8 cellular contexts compared by ENCODE assay signal in the genomic region with DNA sequence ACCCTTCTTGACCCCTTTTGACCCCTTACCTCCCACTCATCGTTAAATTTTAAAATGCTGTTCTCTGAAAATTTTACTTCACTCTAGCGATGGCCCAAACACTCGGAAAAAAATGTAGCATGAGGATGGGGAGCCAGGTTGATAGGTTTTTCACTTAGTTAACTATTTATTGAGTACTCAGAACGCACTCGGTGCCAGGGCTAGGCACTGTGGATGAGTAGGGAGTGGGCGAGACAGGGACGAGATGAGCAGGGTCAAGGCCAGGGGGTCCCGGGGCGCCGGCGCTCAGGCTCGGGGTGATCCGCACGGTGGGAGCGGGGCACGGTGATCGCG. TPM values are rescaled to one million over a fixed set of nuclear protein-coding genes. Genes with fewer than 3 reads are reported as not detected.
DNase-seq lines count a peak whose midpoint lies in the region; ATAC-seq and TF ChIP-seq lines count a peak whose summit lies in the region.

No MANE protein-coding gene starts in this region.

- H3K4me3 ChIP-seq in AG04449 (ENCODE audit: low read depth, low read length) (peak overlapping the region; percentile 92), HFF-Myc (replicated peaks; ENCODE audit: low read depth, low read length) (peak overlapping the region; percentile 78), body of pancreas (peak overlapping the region; percentile 98 to 100), mononuclear cell (ENCODE audit: low read length) (peak overlapping the region; percentile 85)

- POLR2A ChIA-PET in AG04449 (lab: Yijun Ruan, JAX): interaction anchor here (0.9 to 2.7 kb wide), 4 partner anchors 12 to 118 kb away, joined by 4 to 13 read pairs (median 4); partner anchors contain the start of genes NAA60 and ZNF597

- DNase-seq in AG04449 (ENCODE audit: low read depth, low spot score) (no peak), HFF-Myc (ENCODE audit: extremely low read depth, low read depth) (no peak), body of pancreas (no peak), OCI-M2 (lab: John Stamatoyannopoulos, UW; ENCODE audit: unreplicated experiment) (no peak), HuH-7.5 (ENCODE audit: low spot score) (no peak), G401 (ENCODE audit: low spot score) (no peak)

- peaks cover 0 to 21% (median 0%) of the 10 kb centered on the region in 3 donors for H3K9me3 ChIP-seq in body of pancreas
- no peaks in the 10 kb centered on the region for H3K9me3 ChIP-seq in mononuclear cell (ENCODE audit: low read depth, low read length)

- TF ChIP-seq POLR2A in body of pancreas (IDR thresholded peaks at IDR 0.05): no peak

- H3K36me3 ChIP-seq in body of pancreas (replicated peaks in 1 of 2; ENCODE audit: insufficient read depth in 1 of 2, low read depth in 2 of 2): peaks cover 14% of the 10 kb centered on the region in 2 donors

- WGBS in body of pancreas, 2 donors: 0% methylated on average over 8 to 18 of the region's 18 CpGs

- H3K4me1 ChIP-seq in body of pancreas (peaks cover 20% of the 10 kb centered on the region), mononuclear cell (ENCODE audit: insufficient read depth, low read length) (peaks cover 24% of the 10 kb centered on the region)

- no peak for ATAC-seq in body of pancreas
- no peak for ATAC-seq in GM18498 (IDR thresholded peaks at IDR 0.05; ENCODE audit: unreplicated experiment)

- intact Hi-C loops in body of pancreas (cut with DNase I): no loop called here

- in situ Hi-C loops in G401 (cut with HindIII; ENCODE audit: low sequenced_read_pairs): no loop called here

- peak overlapping the region; percentile 46 to 86 (median 84) for H3K27ac ChIP-seq in body of pancreas

- CTCF ChIA-PET in AG04449 (lab: Yijun Ruan, JAX): no interaction called here

- TF ChIP-seq CTCF in AG04449 (IDR thresholded peaks at IDR 0.05; ENCODE audit: insufficient read depth, low read length, missing control alignments) (no peak), HFF-Myc (IDR thresholded peaks at IDR 0.05; ENCODE audit: low read depth, low read length, missing control alignments) (no peak), body of pancreas (IDR thresholded peaks at IDR 0.05) (no peak)

- H3K27me3 ChIP-seq in body of pancreas: no peaks in the 10 kb centered on the region
- no peaks in the 10 kb centered on the region for H3K27me3 ChIP-seq in mononuclear cell (ENCODE audit: insufficient read depth, low read length)

RNA-seq across cellular contexts. Expression of gene ZSCAN32, which starts 0.4 kb away (rescaled TPM):
- 1 to 10 TPM; 4.0 to 7.3 TPM for total RNA-seq in body of pancreas
- 8.9 TPM for total RNA-seq in mononuclear cell
- 30.4 and 31.3 TPM in 2 replicates for total RNA-seq in G401 (2014; rRNA removed; shearing (Covaris generic))

RNA-seq across cellular contexts. Expression of gene ZNF174, which starts 0.6 kb away (rescaled TPM):
- total RNA-seq in body of pancreas (10 to 100 TPM in 1 of 2 donors, 1 to 10 TPM in 1; 4.9 to 13.0 TPM), mononuclear cell (6.0 TPM)
- 20.0 and 26.6 TPM in 2 replicates for total RNA-seq in G401 (2014; rRNA removed; shearing (Covaris generic))

RNA-seq across cellular contexts. Expression of gene ZNF597, which starts 42.9 kb away (rescaled TPM):
- total RNA-seq in body of pancreas (1 to 10 TPM; 1.3 to 2.3 TPM), mononuclear cell (5.6 TPM)
- 0.18 and 0.61 TPM in 2 replicates for total RNA-seq in G401 (2014; rRNA removed; shearing (Covaris generic))

RNA-seq across cellular contexts. Expression of gene NAA60, which starts 43.1 kb away (rescaled TPM):
- total RNA-seq in body of pancreas: 10 to 100 TPM; 28.3 to 36.3 TPM
- total RNA-seq in mononuclear cell: 19.4 TPM
- total RNA-seq in G401 (2014; rRNA removed; shearing (Covaris generic)): 5.2 and 35.3 TPM in 2 replicates

RNA-seq across cellular contexts. Expression of gene OR2C1, which starts 44.7 kb away (rescaled TPM):
- not detected for total RNA-seq in body of pancreas
- not detected for total RNA-seq in mononuclear cell
- not detected in 2 replicates for total RNA-seq in G401 (2014; rRNA removed; shearing (Covaris generic))
